8 cellular contexts compared by ENCODE assay signal in the genomic region with DNA sequence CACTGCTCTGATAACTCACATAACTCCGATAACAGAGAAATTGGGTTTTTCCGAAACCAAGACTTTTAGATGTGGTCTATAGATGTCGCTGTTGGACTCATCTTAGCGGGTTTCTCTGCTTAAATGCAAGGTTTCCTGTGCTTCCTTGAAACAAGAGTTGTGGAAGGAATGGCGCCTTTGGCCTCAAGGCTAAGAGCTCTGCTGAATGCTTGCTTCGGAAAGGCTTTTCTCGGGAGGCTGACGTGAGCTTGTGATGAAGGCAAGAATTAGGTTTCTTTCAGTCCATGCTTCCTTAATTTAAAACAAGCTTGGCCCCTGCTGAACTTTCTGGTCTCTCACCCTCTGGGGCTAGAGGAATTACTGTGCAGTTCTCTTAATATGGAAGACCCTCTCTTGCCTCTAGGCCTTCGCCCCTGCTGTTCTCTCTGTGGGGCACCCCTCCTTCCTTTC.
DNase-seq lines count a peak whose midpoint lies in the region; ATAC-seq, FAIRE-seq and TF ChIP-seq lines count a peak whose summit lies in the region.

No MANE protein-coding gene starts in this region.

- H3K27ac ChIP-seq in CD4-positive, alpha-beta memory T cell (ENCODE audit: low read depth, low read length) = no peak overlapping the region
- no peak overlapping the region for H3K27ac ChIP-seq in parathyroid adenoma

- H3K27me3 ChIP-seq in CD4-positive, alpha-beta memory T cell (ENCODE audit: insufficient read depth, low read length) = no peaks in the 10 kb centered on the region
- H3K27me3 ChIP-seq in parathyroid adenoma (ENCODE audit: control insufficient read depth, insufficient read depth, low read length) = peaks cover 2% of the 10 kb centered on the region

- no peak overlapping the region for H3K4me2 ChIP-seq in parathyroid adenoma (ENCODE audit: low read length)

- H3K9me3 Mint-ChIP-seq in CD4-positive, alpha-beta memory T cell = peaks cover 0 to 2% (median 0%) of the 10 kb centered on the region in 8 donors

- no peaks in the 10 kb centered on the region for H3K4me1 ChIP-seq in CD4-positive, alpha-beta memory T cell (ENCODE audit: insufficient read depth, low read length)
- H3K4me1 ChIP-seq in parathyroid adenoma = no peaks in the 10 kb centered on the region

- CTCF ChIA-PET in CD4-positive, alpha-beta memory T cell (lab: Charles Lee; ENCODE audit: partially characterized antibody) = interaction anchor here (0.9 to 2.0 kb wide), 11 partner anchors 10 to 627 kb away, joined by 3 to 5 read pairs (median 4); no protein-coding TSS in a partner anchor

- peak; percentile 65 for TF ChIP-seq CTCF in foreskin fibroblast (IDR thresholded peaks at IDR 0.05; ENCODE audit: low read depth, low read length)
- peak; percentile 46 for TF ChIP-seq CTCF in parathyroid adenoma (IDR thresholded peaks at IDR 0.05)

- peak; percentile 79 for FAIRE-seq in GM19239 (lab: Jason Lieb, UNC)

- peak overlapping the region; percentile 42 for H2AFZ ChIP-seq in parathyroid adenoma

- no peaks in the 10 kb centered on the region for H3K9me3 ChIP-seq in CD4-positive, alpha-beta memory T cell (ENCODE audit: control insufficient read depth in 1 of 2, low read length in 2 of 2)
- no peaks in the 10 kb centered on the region for H3K9me3 ChIP-seq in parathyroid adenoma (ENCODE audit: control insufficient read depth, low read length)

- H3K4me1 Mint-ChIP-seq in CD4-positive, alpha-beta memory T cell = peaks cover 0 to 5% (median 0%) of the 10 kb centered on the region in 4 donors

- H3K27ac Mint-ChIP-seq in CD4-positive, alpha-beta memory T cell = no peak overlapping the region

- H3K36me3 ChIP-seq in CD4-positive, alpha-beta memory T cell (ENCODE audit: insufficient read depth, low read length) = no peaks in the 10 kb centered on the region
- H3K36me3 ChIP-seq in parathyroid adenoma (ENCODE audit: control insufficient read depth, insufficient read depth, low read length) = no peaks in the 10 kb centered on the region

- no peaks in the 10 kb centered on the region for H3K36me3 Mint-ChIP-seq in CD4-positive, alpha-beta memory T cell

- DNase-seq in CD4-positive, alpha-beta memory T cell = peak in 4 of 5 donors; percentile 1 to 29 (median 14)
- no peak for DNase-seq in GM19239 (ENCODE audit: insufficient read length, low spot score)
- peak; percentile 75 for DNase-seq in NCI-H1092 treated with DMSO at 0.1 percent for 48 hours (lab: John Stamatoyannopoulos, UW)
- peak; percentile 80 for DNase-seq in SKM-1 treated with dmso at 0.1 percent for 144 hours (lab: John Stamatoyannopoulos, UW; ENCODE audit: unreplicated experiment)
- peak; percentile 13 to 51 for DNase-seq in foreskin fibroblast

- intact Hi-C loops in CD4-positive, alpha-beta memory T cell (cut with micrococcal nuclease) = loop anchor here (5.0 kb wide), 1 partner anchor 626 kb away; no protein-coding TSS in a partner anchor

- no peak overlapping the region for H3K9ac ChIP-seq in parathyroid adenoma

- POLR2A ChIA-PET in CD4-positive, alpha-beta memory T cell (lab: Charles Lee; ENCODE audit: partially characterized antibody) = no interaction called here

- H3K27me3 Mint-ChIP-seq in CD4-positive, alpha-beta memory T cell = peaks cover 5 to 15% of the 10 kb centered on the region in 2 donors

- H3K4me3 Mint-ChIP-seq in CD4-positive, alpha-beta memory T cell = no peak overlapping the region

- ATAC-seq in HG03095 (IDR thresholded peaks at IDR 0.05; ENCODE audit: unreplicated experiment) (no peak), HG02852 (IDR thresholded peaks at IDR 0.05; ENCODE audit: unreplicated experiment) (no peak)

- no peaks in the 10 kb centered on the region for H3K79me2 ChIP-seq in parathyroid adenoma

- no peak overlapping the region for H3K4me3 ChIP-seq in CD4-positive, alpha-beta memory T cell (ENCODE audit: low read length in 2 of 2)
- H3K4me3 ChIP-seq in foreskin fibroblast (ENCODE audit: low read depth in 1 of 2, low read length in 2 of 2) = no peak overlapping the region
- no peak overlapping the region for H3K4me3 ChIP-seq in parathyroid adenoma (ENCODE audit: low read depth, low read length)
